15 cellular contexts compared by ENCODE assay signal in the genomic region with DNA sequence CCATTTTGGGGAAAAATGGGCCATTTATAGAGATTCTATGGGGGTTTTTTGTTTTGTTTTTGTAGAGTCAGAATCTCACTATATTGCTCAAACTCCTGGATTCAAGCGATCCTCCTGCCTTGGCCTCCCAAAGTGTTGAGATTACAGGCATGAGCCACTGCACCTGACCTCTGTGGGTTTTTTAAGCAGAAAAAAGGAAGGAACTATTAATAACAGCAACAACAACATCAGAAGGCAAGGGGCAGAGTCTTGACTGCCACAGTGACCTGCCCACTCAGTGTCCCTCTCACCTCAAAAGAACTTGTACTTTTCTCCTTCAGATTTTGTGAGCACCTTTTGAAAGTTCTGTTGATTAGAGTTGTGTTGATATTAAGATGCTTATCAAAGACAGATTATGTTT. TPM values are rescaled to one million over a fixed set of nuclear protein-coding genes. Genes with fewer than 3 reads are reported as not detected.
DNase-seq lines count a peak whose midpoint lies in the region; ATAC-seq lines count a peak whose summit lies in the region.
"Had no signal": no experiment of that assay in that cellular context is flagged by ENCODE, and none has a peak within 500 bp of the region (broad histone marks: within the 10 kb centered on the region; RNA-seq: fewer than 3 reads in every experiment).

No MANE protein-coding gene starts in this region.

- peak overlapping the region in 1 of 2 donors; percentile 35 for H3K4me3 Mint-ChIP-seq in activated T-cell treated with anti-CD3 and anti-CD28 coated beads, Interleukin-2, amount 50 U/mL, for 72 hours
- H3K4me3 Mint-ChIP-seq in T-helper 17 cell: no peak overlapping the region
- H3K4me3 Mint-ChIP-seq: activated naive CD4-positive, alpha-beta T cell treated with anti-CD3 and anti-CD28 coated beads for 36 hours had no signal

- H3K27me3 Mint-ChIP-seq in activated T-cell treated with anti-CD3 and anti-CD28 coated beads, Interleukin-2, amount 50 U/mL, for 72 hours (ENCODE audit: low read depth): no peaks in the 10 kb centered on the region
- no peaks in the 10 kb centered on the region for H3K27me3 Mint-ChIP-seq in T-helper 17 cell

- H3K9me3 Mint-ChIP-seq in activated T-cell treated with anti-CD3 and anti-CD28 coated beads, Interleukin-2, amount 50 U/mL, for 72 hours: no peaks in the 10 kb centered on the region
- H3K9me3 Mint-ChIP-seq: activated naive CD4-positive, alpha-beta T cell treated with anti-CD3 and anti-CD28 coated beads for 36 hours had no signal

- no peak for DNase-seq in activated T-cell treated with anti-CD3 and anti-CD28 coated beads, Interleukin-2, amount 50 U/mL, for 72 hours
- DNase-seq in activated T-cell treated with anti-CD3 and anti-CD28 coated beads for 4 hours: no peak
- no peak for DNase-seq in T-helper 17 cell
- no peak for DNase-seq in stimulated activated CD4-positive, alpha-beta T cell treated with anti-CD3 and anti-CD28 coated beads, Interleukin-4, amount 100 ng/mL, for 4 hours
- no peak for DNase-seq in stimulated activated naive CD4-positive, alpha-beta T cell (lab: John Stamatoyannopoulos, UW)
- DNase-seq in NCI-H2029 treated with DMSO at 0.1 percent for 48 hours (lab: John Stamatoyannopoulos, UW): no peak
- no peak for DNase-seq in islet precursor cell
- DNase-seq: activated naive CD4-positive, alpha-beta T cell treated with anti-CD3 and anti-CD28 coated beads for 36 hours; effector CD4-positive, alpha-beta T cell; GDM1; NCI-H146; NCI-H510A treated with DMSO at 0.1 percent for 48 hours; stomach; T1000 had no signal

- H3K27ac Mint-ChIP-seq in activated T-cell treated with anti-CD3 and anti-CD28 coated beads, Interleukin-2, amount 50 U/mL, for 72 hours: peak overlapping the region; percentile 66
- H3K27ac Mint-ChIP-seq in T-helper 17 cell: peak overlapping the region; percentile 14
- H3K27ac Mint-ChIP-seq: activated naive CD4-positive, alpha-beta T cell treated with anti-CD3 and anti-CD28 coated beads for 36 hours had no signal

- H3K36me3 Mint-ChIP-seq in activated T-cell treated with anti-CD3 and anti-CD28 coated beads, Interleukin-2, amount 50 U/mL, for 72 hours (ENCODE audit: insufficient read depth in 2 of 2): peaks cover 0 to 1% of the 10 kb centered on the region in 2 donors
- H3K36me3 Mint-ChIP-seq in T-helper 17 cell (ENCODE audit: low read depth): peaks cover 2% of the 10 kb centered on the region

- H3K9me3 ChIP-seq in T-helper 17 cell (ENCODE audit: control insufficient read depth, low read length, poor library complexity, severe bottlenecking): no peaks in the 10 kb centered on the region
- H3K9me3 ChIP-seq: stomach had no signal

- peaks cover 58% of the 10 kb centered on the region for H3K4me1 Mint-ChIP-seq in activated T-cell treated with anti-CD3 and anti-CD28 coated beads, Interleukin-2, amount 50 U/mL, for 72 hours (ENCODE audit: low read depth)
- H3K4me1 Mint-ChIP-seq in T-helper 17 cell: peaks cover 36% of the 10 kb centered on the region

- ATAC-seq in activated T-cell treated with anti-CD3 and anti-CD28 coated beads, Interleukin-2, amount 50 U/mL, for 72 hours (replicated peaks in 1 of 2): no peak
- peak; percentile 34 for ATAC-seq in HG03066 (IDR thresholded peaks at IDR 0.05; ENCODE audit: low read depth, unreplicated experiment)
- no peak for ATAC-seq in T-helper 17 cell

RNA-seq across cellular contexts. Expression of a gene that starts 48.1 kb away (rescaled TPM):
- 10 to 100 TPM; 12.7 to 20.1 TPM for total RNA-seq in activated T-cell treated with anti-CD3 and anti-CD28 coated beads, Interleukin-2, amount 50 U/mL, for 72 hours
- total RNA-seq in T-helper 17 cell: 10 to 100 TPM in 1 of 2 donors, 1 to 10 TPM in 1; 7.7 to 11.5 TPM
